In genomic region chr4:139606600-139607301, GRCh38 we compare ENCODE assay signal across 8 cellular contexts. TPM values are rescaled to one million over a fixed set of nuclear protein-coding genes. Genes with fewer than 3 reads are reported as not detected.
DNase-seq lines count a peak whose midpoint lies in the region; ATAC-seq lines count a peak whose summit lies in the region.

No MANE protein-coding gene starts in this region.

- H3K4me1 ChIP-seq in SJCRH30, result peaks cover 48% of the 10 kb centered on the region

- H3K27ac ChIP-seq in SJCRH30 (no peak overlapping the region), epithelial cell of prostate (peak overlapping the region; percentile 9)

- no peaks in the 10 kb centered on the region for H3K9me3 ChIP-seq in SJCRH30 (replicated peaks)

- H3K27me3 ChIP-seq in SJCRH30, result no peaks in the 10 kb centered on the region

- H3K4me3 ChIP-seq in SJCRH30, result no peak overlapping the region

- peak; percentile 31 for DNase-seq in GM03348 (ENCODE audit: low spot score)
- DNase-seq in SJCRH30, result peak; percentile 26 to 47
- no peak for DNase-seq in epithelial cell of prostate (ENCODE audit: low read depth, low spot score)
- DNase-seq in renal cortical epithelial cell (ENCODE audit: low read depth), result peak; percentile 66
- no peak for DNase-seq in globus pallidus (ENCODE audit: low spot score)
- DNase-seq in ureter (ENCODE audit: low spot score), result no peak
- DNase-seq in T-helper 9 cell, result no peak

- H3K36me3 ChIP-seq in SJCRH30, result no peaks in the 10 kb centered on the region

- ATAC-seq in GM21528 (IDR thresholded peaks at IDR 0.05; ENCODE audit: low FRiP score, unreplicated experiment), result no peak

RNA-seq across cellular contexts. Expression of gene SETD7, which starts 50.7 kb away (rescaled TPM):
- 26.3 and 26.8 TPM in 2 replicates for total RNA-seq in SJCRH30 (2014; rRNA removed; shearing (Covaris generic))
- total RNA-seq in renal cortical epithelial cell, result 37.7 and 38.0 TPM in 2 replicates
- 34.9 TPM for total RNA-seq in ureter

RNA-seq across cellular contexts. Expression of gene MGST2, which starts 58.9 kb away (rescaled TPM):
- 27.2 and 31.2 TPM in 2 replicates for total RNA-seq in SJCRH30 (2014; rRNA removed; shearing (Covaris generic))
- total RNA-seq in renal cortical epithelial cell, result 27.0 and 48.1 TPM in 2 replicates
- 135 TPM for total RNA-seq in ureter

Comparison
In these comparisons a context has a peak if more than half of its experiments do, and no peak if none do; other contexts are left out.
1. DNase-seq: peak in GM03348 (single experiment), SJCRH30 (2 of 2) and renal cortical epithelial cell (single experiment); none in epithelial cell of prostate (single experiment), globus pallidus (single experiment), ureter (single experiment) and T-helper 9 cell (single experiment).